27 cellular contexts compared by ENCODE assay signal in the genomic region with DNA sequence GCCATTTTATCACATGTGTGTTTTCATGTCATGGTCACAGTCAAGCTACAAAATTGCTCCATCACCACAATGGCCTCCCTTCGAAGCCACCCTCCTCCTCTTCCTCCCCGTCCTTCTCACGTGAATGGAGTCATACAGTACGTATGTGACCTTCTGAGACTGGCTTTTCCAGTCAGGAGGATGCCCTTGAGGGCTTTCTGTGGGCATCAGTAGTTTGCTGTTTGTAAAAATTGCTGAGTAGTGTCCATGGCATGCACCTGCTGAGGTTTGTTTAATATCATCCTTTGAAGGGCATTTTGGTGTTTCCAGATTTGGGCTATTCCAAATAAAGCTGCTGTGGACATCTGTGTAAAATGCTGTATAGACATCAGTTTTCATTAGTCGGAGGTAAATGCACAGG.
"Had no signal": no experiment of that assay in that cellular context is flagged by ENCODE, and none has a peak within 500 bp of the region (broad histone marks: within the 10 kb centered on the region; RNA-seq: fewer than 3 reads in every experiment).

No MANE protein-coding gene starts in this region.

- H3K4me3 ChIP-seq: ascending aorta, breast epithelium, cardiac muscle cell, coronary artery, dorsolateral prefrontal cortex had no signal

- H3K36me3 ChIP-seq: ascending aorta, breast epithelium, cardiac muscle cell had no signal

- ATAC-seq: activated CD4-positive, alpha-beta T cell treated with anti-CD3 and anti-CD28 coated beads for 36 hours; activated CD8-positive, alpha-beta memory T cell treated with anti-CD3 and anti-CD28 coated beads, Interleukin-2, amount 10 ng/mL, durations not matched to agents 7 days and 5 days; activated CD8-positive, alpha-beta T cell treated with anti-CD3 and anti-CD28 coated beads, Interleukin-2, amount 10 ng/mL, durations not matched to agents 7 days and 5 days; activated naive CD4-positive, alpha-beta T cell treated with anti-CD3 and anti-CD28 coated beads, Interleukin-2, amount 50 U/mL, for 72 hours; esophagus mucosa had no signal

- H3K27me3 ChIP-seq: ascending aorta had no signal

- DNase-seq: activated CD4-positive, alpha-beta memory T cell treated with anti-CD3 and anti-CD28 coated beads for 36 hours; activated CD4-positive, alpha-beta T cell treated with anti-CD3 and anti-CD28 coated beads for 36 hours; activated CD4-positive, alpha-beta T cell treated with anti-CD3 and anti-CD28 coated beads, Interleukin-2, amount 10 ng/mL, durations not matched to agents 24 days and 14 days; activated CD4-positive, CD25-positive, alpha-beta regulatory T cell; activated CD4-positive, CD25-positive, alpha-beta regulatory T cell treated with anti-CD3 and anti-CD28 coated beads, Interleukin-2, amount 50 U/mL, for 72 hours; activated CD8-positive, alpha-beta memory T cell treated with anti-CD3 and anti-CD28 coated beads, Interleukin-2, amount 10 ng/mL, durations not matched to agents 7 days and 5 days; activated CD8-positive, alpha-beta memory T cell treated with anti-CD3 and anti-CD28 coated beads, Interleukin-2, amount 50 U/mL, for 4 hours; activated CD8-positive, alpha-beta T cell treated with anti-CD3 and anti-CD28 coated beads, Interleukin-2, amount 10 ng/mL, durations not matched to agents 7 days and 5 days; activated effector memory CD4-positive, alpha-beta T cell treated with anti-CD3 and anti-CD28 coated beads, Interleukin-2, amount 50 U/mL, for 16 hours; activated naive CD4-positive, alpha-beta T cell; activated naive CD4-positive, alpha-beta T cell treated with anti-CD3 and anti-CD28 coated beads, Interleukin-2, amount 10 ng/mL, durations not matched to agents 7 days and 5 days; activated naive CD8-positive, alpha-beta T cell treated with anti-CD3 and anti-CD28 coated beads, Interleukin-2, amount 10 ng/mL, durations not matched to agents 7 days and 5 days; activated T-cell treated with anti-CD3 and anti-CD28 coated beads, Interleukin-2, amount 50 U/mL, for 1 hour; activated T-cell treated with anti-CD3 and anti-CD28 coated beads, Interleukin-2, amount 50 U/mL, for 48 hours; dorsolateral prefrontal cortex; effector memory CD4-positive, alpha-beta T cell; endodermal cell; foreskin fibroblast; head of caudate nucleus; hippocampal formation had no signal

- H3K9me3 ChIP-seq: ascending aorta, breast epithelium had no signal

- H3K4me1 ChIP-seq: breast epithelium had no signal

- FAIRE-seq: frontal cortex had no signal

- H3K27ac ChIP-seq: ascending aorta, breast epithelium, cardiac muscle cell, coronary artery, dorsolateral prefrontal cortex had no signal
